Comparison of ENCODE assay signal across 8 cellular contexts in the genomic region with DNA sequence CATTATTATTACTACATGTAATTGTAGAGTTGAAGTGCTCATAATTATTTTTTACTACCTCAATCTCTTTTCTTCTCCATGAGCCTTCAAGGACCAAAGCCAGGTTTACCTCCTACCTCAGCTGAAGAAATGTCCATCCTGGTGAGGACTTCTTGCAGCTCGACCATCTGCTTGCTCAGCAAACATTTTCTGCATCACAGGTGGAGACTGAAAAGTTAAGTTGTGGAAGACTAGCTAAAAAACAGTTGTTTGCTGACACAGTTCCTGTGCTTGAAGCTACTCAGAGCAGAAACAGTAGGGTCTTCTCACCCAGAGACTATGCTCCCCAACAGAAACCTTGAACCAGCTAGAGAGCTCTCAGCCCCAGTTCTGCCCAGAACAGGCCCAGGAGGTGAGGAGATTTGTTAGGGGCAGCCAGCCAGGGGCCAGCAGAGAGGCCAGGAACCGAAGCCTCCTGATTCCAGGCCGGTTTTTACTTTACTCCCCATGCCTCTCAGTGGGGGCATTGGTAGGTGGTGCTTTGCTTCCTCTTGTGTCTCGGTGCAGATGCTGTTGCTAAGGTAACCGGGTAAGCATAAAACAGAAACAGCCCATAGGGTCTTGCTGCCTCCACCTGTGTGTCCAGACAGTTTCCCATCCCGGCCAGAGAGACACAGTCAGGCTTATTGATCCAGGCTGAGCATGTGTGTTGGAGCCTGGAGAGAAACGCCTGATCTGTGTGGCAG. TPM values are rescaled to one million over a fixed set of nuclear protein-coding genes. Genes with fewer than 3 reads are reported as not detected.
DNase-seq lines count a peak whose midpoint lies in the region; ATAC-seq lines count a peak whose summit lies in the region.

No MANE protein-coding gene starts in this region.

- H3K4me3 ChIP-seq in CD8-positive, alpha-beta memory T cell (ENCODE audit: low read length): no peak overlapping the region

- no peaks in the 10 kb centered on the region for H3K9me3 ChIP-seq in CD8-positive, alpha-beta memory T cell (ENCODE audit: low read length)

- peak in 2 of 5 donors; percentile 27 to 38 for DNase-seq in CD8-positive, alpha-beta memory T cell
- DNase-seq in SK-N-DZ (ENCODE audit: low spot score): peak; percentile 71
- no peak for DNase-seq in NCI-H1092 (lab: John Stamatoyannopoulos, UW)
- DNase-seq in RKO (ENCODE audit: low spot score): no peak
- no peak for DNase-seq in caudate nucleus (lab: John Stamatoyannopoulos, UW)
- no peak for DNase-seq in stimulated activated naive CD4-positive, alpha-beta T cell treated with Interleukin-2 at 50 U/mL for 16 hours (lab: John Stamatoyannopoulos, UW)

- H3K36me3 Mint-ChIP-seq in CD8-positive, alpha-beta memory T cell: no peaks in the 10 kb centered on the region

- H3K36me3 ChIP-seq in CD8-positive, alpha-beta memory T cell (ENCODE audit: insufficient read depth, low read length): no peaks in the 10 kb centered on the region

- H3K27ac ChIP-seq in CD8-positive, alpha-beta memory T cell (ENCODE audit: low read depth, low read length): no peak overlapping the region
- H3K27ac ChIP-seq in caudate nucleus (ENCODE audit: low read depth, low read length): no peak overlapping the region

- H3K4me3 Mint-ChIP-seq in CD8-positive, alpha-beta memory T cell: peak overlapping the region in 2 of 7 donors; percentile 6 to 51

- peaks cover 16% of the 10 kb centered on the region for H3K4me1 ChIP-seq in CD8-positive, alpha-beta memory T cell (ENCODE audit: insufficient read depth, low read length)

- peaks cover 25 to 30% (median 30%) of the 10 kb centered on the region in 3 donors for H3K4me1 Mint-ChIP-seq in CD8-positive, alpha-beta memory T cell

- no peaks in the 10 kb centered on the region for H3K27me3 ChIP-seq in CD8-positive, alpha-beta memory T cell (ENCODE audit: insufficient read depth, low read length, poor library complexity, severe bottlenecking)

- ATAC-seq in GM19328 (IDR thresholded peaks at IDR 0.05; ENCODE audit: unreplicated experiment): peak; percentile 64
- ATAC-seq in HG03159 (IDR thresholded peaks at IDR 0.05; ENCODE audit: unreplicated experiment): peak; percentile 82

- CTCF ChIA-PET in CD8-positive, alpha-beta memory T cell (lab: Charles Lee): interaction anchor here (1.2 to 1.4 kb wide), 2 partner anchors 23 to 24 kb away, joined by 4 to 6 read pairs; no protein-coding TSS in a partner anchor

- H3K27me3 Mint-ChIP-seq in CD8-positive, alpha-beta memory T cell: no peaks in the 10 kb centered on the region

- no peaks in the 10 kb centered on the region for H3K9me3 Mint-ChIP-seq in CD8-positive, alpha-beta memory T cell

- H3K27ac Mint-ChIP-seq in CD8-positive, alpha-beta memory T cell: peak overlapping the region in 7 of 8 donors; percentile 35 to 98 (median 78)

- POLR2A ChIA-PET in CD8-positive, alpha-beta memory T cell (lab: Charles Lee): no interaction called here

RNA-seq across cellular contexts. Expression of gene CCNL1, which starts 54.9 kb away (rescaled TPM):
- 100 to 1,000 TPM; 125 to 126 TPM for total RNA-seq in CD8-positive, alpha-beta memory T cell
- polyA plus RNA-seq in CD8-positive, alpha-beta memory T cell: 62.1 TPM
- 53.4 and 66.9 TPM in 2 replicates for polyA plus RNA-seq in SK-N-DZ (2014; cell fraction: cytosol; rRNA removed)
- 510 and 632 TPM in 2 replicates for polyA plus RNA-seq in SK-N-DZ (2014; cell fraction: nucleus; rRNA removed)
